In the genomic region with DNA sequence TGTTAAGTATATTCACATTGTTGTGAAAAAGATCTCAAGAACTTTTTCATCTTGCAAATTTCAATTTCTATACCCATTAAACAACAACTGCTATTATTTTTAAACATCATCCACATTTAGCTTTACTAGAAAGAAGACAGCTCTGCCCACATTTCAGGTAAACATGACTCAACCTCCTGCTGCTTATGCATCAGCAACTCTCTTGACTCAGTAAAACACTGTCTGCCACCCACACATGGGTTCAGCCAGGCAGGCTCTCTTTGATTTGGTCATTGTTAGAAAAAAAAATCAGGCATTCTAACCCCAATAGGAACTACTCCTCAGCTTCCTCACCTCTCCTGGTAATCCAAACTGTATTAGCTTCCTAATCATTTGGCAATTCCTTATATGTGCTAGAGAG, we compare ENCODE assay signal across 11 cellular contexts. TPM values are rescaled to one million over a fixed set of nuclear protein-coding genes. Genes with fewer than 3 reads are reported as not detected.
DNase-seq lines count a peak whose midpoint lies in the region; ATAC-seq and FAIRE-seq lines count a peak whose summit lies in the region.
"Had no signal": no experiment of that assay in that cellular context is flagged by ENCODE, and none has a peak within 500 bp of the region (broad histone marks: within the 10 kb centered on the region; RNA-seq: fewer than 3 reads in every experiment).

No MANE protein-coding gene starts in this region.

- H3K27me3 Mint-ChIP-seq in activated T-cell treated with anti-CD3 and anti-CD28 coated beads, Interleukin-2, amount 50 U/mL, for 72 hours (ENCODE audit: low read depth), result no peaks in the 10 kb centered on the region

- no peak overlapping the region for H3K27ac ChIP-seq in effector memory CD4-positive, alpha-beta T cell (ENCODE audit: insufficient read depth, low read length, poor library complexity, severe bottlenecking)

- peaks cover 50% of the 10 kb centered on the region for H3K4me1 Mint-ChIP-seq in activated T-cell treated with anti-CD3 and anti-CD28 coated beads, Interleukin-2, amount 50 U/mL, for 72 hours (ENCODE audit: low read depth)

- H3K36me3 ChIP-seq in effector memory CD4-positive, alpha-beta T cell (ENCODE audit: control insufficient read depth, insufficient read depth, low read length), result no peaks in the 10 kb centered on the region

- H3K4me1 ChIP-seq in effector memory CD4-positive, alpha-beta T cell (ENCODE audit: control insufficient read depth, insufficient read depth, low read length, poor library complexity, severe bottlenecking), result peaks cover 9% of the 10 kb centered on the region

- H3K27ac Mint-ChIP-seq in activated T-cell treated with anti-CD3 and anti-CD28 coated beads, Interleukin-2, amount 50 U/mL, for 72 hours, result peak overlapping the region; percentile 85
- H3K27ac Mint-ChIP-seq: IgD-negative memory B cell had no signal

- ATAC-seq in GM18861 (IDR thresholded peaks at IDR 0.05; ENCODE audit: unreplicated experiment), result peak; percentile 44
- peak; percentile 48 for ATAC-seq in HG02973 (IDR thresholded peaks at IDR 0.05; ENCODE audit: unreplicated experiment)
- peak; percentile 79 to 81 for ATAC-seq in activated T-cell treated with anti-CD3 and anti-CD28 coated beads, Interleukin-2, amount 50 U/mL, for 72 hours (replicated peaks in 1 of 2)

- H3K4me3 ChIP-seq in effector memory CD4-positive, alpha-beta T cell (ENCODE audit: insufficient read depth, low read depth, low read length, poor library complexity, severe bottlenecking), result no peak overlapping the region

- peak overlapping the region; percentile 2 to 64 for H3K4me3 Mint-ChIP-seq in activated T-cell treated with anti-CD3 and anti-CD28 coated beads, Interleukin-2, amount 50 U/mL, for 72 hours

- FAIRE-seq in frontal cortex (lab: Jason Lieb, UNC), result no peak
- FAIRE-seq: colon had no signal

- H3K9me3 ChIP-seq in effector memory CD4-positive, alpha-beta T cell (ENCODE audit: control insufficient read depth, low read length), result no peaks in the 10 kb centered on the region

- H3K9me3 Mint-ChIP-seq in activated T-cell treated with anti-CD3 and anti-CD28 coated beads, Interleukin-2, amount 50 U/mL, for 72 hours, result no peaks in the 10 kb centered on the region
- H3K9me3 Mint-ChIP-seq: IgD-negative memory B cell had no signal

- no peaks in the 10 kb centered on the region for H3K27me3 ChIP-seq in effector memory CD4-positive, alpha-beta T cell (replicated peaks; ENCODE audit: control insufficient read depth, insufficient read depth, low read length, poor library complexity, severe bottlenecking)

- DNase-seq in activated T-cell treated with anti-CD3 and anti-CD28 coated beads, Interleukin-2, amount 50 U/mL, for 72 hours, result peak; percentile 74 to 80
- peak; percentile 28 to 57 (median 39) for DNase-seq in stimulated activated CD4-positive, alpha-beta T cell treated with anti-CD3 and anti-CD28 coated beads, Interleukin-12 subunit alpha, Interleukin-12 subunit beta, amount 100 ng/mL, for 48 hours (ENCODE audit: low read depth in 2 of 3, low spot score in 1 of 3)
- no peak for DNase-seq in epidermal melanocyte (ENCODE audit: insufficient read length, low spot score)
- DNase-seq in NCI-H524 treated with DMSO at 0.1 percent for 48 hours (lab: John Stamatoyannopoulos, UW), result no peak
- DNase-seq in effector memory CD4-positive, alpha-beta T cell, result no peak
- DNase-seq in frontal cortex (ENCODE audit: low spot score in 2 of 2), result no peak

- H3K36me3 Mint-ChIP-seq in activated T-cell treated with anti-CD3 and anti-CD28 coated beads, Interleukin-2, amount 50 U/mL, for 72 hours (ENCODE audit: insufficient read depth in 2 of 2), result peaks cover 0 to 4% of the 10 kb centered on the region in 2 donors
- H3K36me3 Mint-ChIP-seq: IgD-negative memory B cell had no signal

RNA-seq across cellular contexts. Expression of a gene that starts 5.1 kb away (rescaled TPM):
- 10 to 100 TPM; 16.1 to 20.5 TPM for total RNA-seq in activated T-cell treated with anti-CD3 and anti-CD28 coated beads, Interleukin-2, amount 50 U/mL, for 72 hours
- total RNA-seq in frontal cortex, result 25.7 TPM

RNA-seq across cellular contexts. Expression of a gene that starts 17.8 kb away (rescaled TPM):
- total RNA-seq in activated T-cell treated with anti-CD3 and anti-CD28 coated beads, Interleukin-2, amount 50 U/mL, for 72 hours, result 10 to 100 TPM; 37.9 to 43.7 TPM
- 20.0 TPM for total RNA-seq in frontal cortex

RNA-seq across cellular contexts. Expression of a gene that starts 35.3 kb away (rescaled TPM):
- total RNA-seq in activated T-cell treated with anti-CD3 and anti-CD28 coated beads, Interleukin-2, amount 50 U/mL, for 72 hours, result not detected
- total RNA-seq in frontal cortex, result not detected
- total RNA-seq: mononuclear cell had no signal

RNA-seq across cellular contexts. Expression of a gene that starts 59.5 kb away (rescaled TPM):
- not detected for total RNA-seq in activated T-cell treated with anti-CD3 and anti-CD28 coated beads, Interleukin-2, amount 50 U/mL, for 72 hours
- total RNA-seq in frontal cortex, result not detected
- total RNA-seq: mononuclear cell had no signal

Comparison
In these comparisons a context has a peak if more than half of its experiments do, and no peak if none do; other contexts are left out.
1. DNase-seq: peak in activated T-cell treated with anti-CD3 and anti-CD28 coated beads, Interleukin-2, amount 50 U/mL, for 72 hours (2 of 2) and stimulated activated CD4-positive, alpha-beta T cell treated with anti-CD3 and anti-CD28 coated beads, Interleukin-12 subunit alpha, Interleukin-12 subunit beta, amount 100 ng/mL, for 48 hours (3 of 3); none in epidermal melanocyte (single experiment), NCI-H524 treated with DMSO at 0.1 percent for 48 hours (single experiment), effector memory CD4-positive, alpha-beta T cell (0 of 3) and frontal cortex (0 of 2).
2. Peak in every context shown above with its lines, with median percentiles within 50 percentile points of each other: ATAC-seq.